1 cellular context compared by ENCODE assay signal in the genomic region with DNA sequence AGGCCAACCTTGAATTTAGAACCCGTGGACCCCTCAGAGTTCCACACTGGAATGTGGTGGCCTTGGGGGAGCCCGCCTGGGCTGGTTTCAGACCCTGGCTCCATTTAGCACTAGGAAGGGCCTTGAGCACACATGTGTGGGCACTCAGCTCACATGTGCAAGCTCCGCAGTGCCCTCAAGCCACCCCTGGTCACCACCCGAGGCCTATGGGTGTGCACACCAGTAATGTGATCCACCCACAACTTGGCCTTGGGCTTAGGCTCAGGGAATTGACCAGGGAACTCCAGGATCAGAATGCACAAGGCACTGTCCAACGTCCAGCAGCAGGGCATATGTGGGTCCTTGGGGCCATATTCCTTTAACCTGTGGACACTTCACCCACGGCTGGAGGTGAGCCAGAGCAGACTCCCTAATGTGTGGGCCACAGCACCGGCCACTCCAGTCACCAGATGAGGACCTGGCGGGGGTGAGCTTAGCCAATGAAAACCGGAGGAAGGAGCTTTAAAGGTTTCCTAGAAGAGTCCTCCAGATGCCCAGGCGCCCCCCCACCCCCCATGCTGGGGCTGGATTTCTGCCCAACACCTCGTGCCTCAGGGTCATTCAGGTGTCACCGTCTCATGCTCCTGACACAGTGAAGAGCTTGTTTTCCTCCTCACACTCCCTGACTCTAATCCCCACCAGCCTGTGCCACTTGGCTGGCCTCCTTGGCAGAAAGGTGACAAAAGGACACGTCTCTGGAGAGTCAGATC.
A peak's percentile ranks its signal among the peaks of the same experiment; 100 is the strongest.
TF ChIP-seq lines count a peak whose summit lies in the region.

No MANE protein-coding gene starts in this region.

TF ChIP-seq in HepG2, 621 proteins besides CTCF, POLR2A, EP300 and RAD21:
- no peak for TF ChIP-seq GATA4 (IDR thresholded peaks at IDR 0.05; ENCODE audit: borderline replicate concordance, low read depth)
- TF ChIP-seq MEIS2 (CRISPR knock-in tag; IDR thresholded peaks at IDR 0.05): no peak
- TF ChIP-seq ZNF737 (CRISPR knock-in tag; IDR thresholded peaks at IDR 0.05; ENCODE audit: borderline replicate concordance): no peak
- TF ChIP-seq ZNF382 (CRISPR knock-in tag; IDR thresholded peaks at IDR 0.05; ENCODE audit: borderline replicate concordance): no peak
- TF ChIP-seq ZNF749 (CRISPR knock-in tag; IDR thresholded peaks at IDR 0.05; ENCODE audit: borderline replicate concordance): no peak
- TF ChIP-seq SP5 (CRISPR knock-in tag; IDR thresholded peaks at IDR 0.05; ENCODE audit: borderline replicate concordance, low read depth): no peak
- TF ChIP-seq ZNF891 (CRISPR knock-in tag; IDR thresholded peaks at IDR 0.05): no peak
- TF ChIP-seq, protein P1, sequence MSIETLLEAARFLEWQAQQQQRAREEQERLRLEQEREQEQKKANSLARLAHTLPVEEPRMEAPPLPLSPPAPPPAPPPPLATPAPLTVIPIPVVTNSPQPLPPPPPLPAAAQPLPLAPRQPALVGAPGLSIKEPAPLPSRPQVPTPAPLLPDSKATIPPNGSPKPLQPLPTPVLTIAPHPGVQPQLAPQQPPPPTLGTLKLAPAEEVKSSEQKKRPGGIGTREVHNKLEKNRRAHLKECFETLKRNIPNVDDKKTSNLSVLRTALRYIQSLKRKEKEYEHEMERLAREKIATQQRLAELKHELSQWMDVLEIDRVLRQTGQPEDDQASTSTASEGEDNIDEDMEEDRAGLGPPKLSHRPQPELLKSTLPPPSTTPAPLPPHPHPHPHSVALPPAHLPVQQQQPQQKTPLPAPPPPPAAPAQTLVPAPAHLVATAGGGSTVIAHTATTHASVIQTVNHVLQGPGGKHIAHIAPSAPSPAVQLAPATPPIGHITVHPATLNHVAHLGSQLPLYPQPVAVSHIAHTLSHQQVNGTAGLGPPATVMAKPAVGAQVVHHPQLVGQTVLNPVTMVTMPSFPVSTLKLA (IDR thresholded peaks at IDR 0.05): peak; percentile 70
- 0 out of 2 replicates have a peak, but pooled peaks have one; percentile 14 for TF ChIP-seq HNF4A (CRISPR knock-in tag; IDR thresholded peaks at IDR 0.05)
- TF ChIP-seq SRF (IDR thresholded peaks at IDR 0.05; ENCODE audit: low read depth, low read length): no peak
- TF ChIP-seq, protein P2, sequence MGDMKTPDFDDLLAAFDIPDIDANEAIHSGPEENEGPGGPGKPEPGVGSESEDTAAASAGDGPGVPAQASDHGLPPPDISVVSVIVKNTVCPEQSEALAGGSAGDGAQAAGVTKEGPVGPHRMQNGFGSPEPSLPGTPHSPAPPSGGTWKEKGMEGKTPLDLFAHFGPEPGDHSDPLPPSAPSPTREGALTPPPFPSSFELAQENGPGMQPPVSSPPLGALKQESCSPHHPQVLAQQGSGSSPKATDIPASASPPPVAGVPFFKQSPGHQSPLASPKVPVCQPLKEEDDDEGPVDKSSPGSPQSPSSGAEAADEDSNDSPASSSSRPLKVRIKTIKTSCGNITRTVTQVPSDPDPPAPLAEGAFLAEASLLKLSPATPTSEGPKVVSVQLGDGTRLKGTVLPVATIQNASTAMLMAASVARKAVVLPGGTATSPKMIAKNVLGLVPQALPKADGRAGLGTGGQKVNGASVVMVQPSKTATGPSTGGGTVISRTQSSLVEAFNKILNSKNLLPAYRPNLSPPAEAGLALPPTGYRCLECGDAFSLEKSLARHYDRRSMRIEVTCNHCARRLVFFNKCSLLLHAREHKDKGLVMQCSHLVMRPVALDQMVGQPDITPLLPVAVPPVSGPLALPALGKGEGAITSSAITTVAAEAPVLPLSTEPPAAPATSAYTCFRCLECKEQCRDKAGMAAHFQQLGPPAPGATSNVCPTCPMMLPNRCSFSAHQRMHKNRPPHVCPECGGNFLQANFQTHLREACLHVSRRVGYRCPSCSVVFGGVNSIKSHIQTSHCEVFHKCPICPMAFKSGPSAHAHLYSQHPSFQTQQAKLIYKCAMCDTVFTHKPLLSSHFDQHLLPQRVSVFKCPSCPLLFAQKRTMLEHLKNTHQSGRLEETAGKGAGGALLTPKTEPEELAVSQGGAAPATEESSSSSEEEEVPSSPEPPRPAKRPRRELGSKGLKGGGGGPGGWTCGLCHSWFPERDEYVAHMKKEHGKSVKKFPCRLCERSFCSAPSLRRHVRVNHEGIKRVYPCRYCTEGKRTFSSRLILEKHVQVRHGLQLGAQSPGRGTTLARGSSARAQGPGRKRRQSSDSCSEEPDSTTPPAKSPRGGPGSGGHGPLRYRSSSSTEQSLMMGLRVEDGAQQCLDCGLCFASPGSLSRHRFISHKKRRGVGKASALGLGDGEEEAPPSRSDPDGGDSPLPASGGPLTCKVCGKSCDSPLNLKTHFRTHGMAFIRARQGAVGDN (CRISPR knock-in tag; IDR thresholded peaks at IDR 0.05): 0 out of 2 replicates have a peak, but pooled peaks have one; percentile 14
TF ChIP-seq in HepG2: peak in this region for 3.
